Comparison of ENCODE assay signal across 8 cellular contexts in the genomic region with DNA sequence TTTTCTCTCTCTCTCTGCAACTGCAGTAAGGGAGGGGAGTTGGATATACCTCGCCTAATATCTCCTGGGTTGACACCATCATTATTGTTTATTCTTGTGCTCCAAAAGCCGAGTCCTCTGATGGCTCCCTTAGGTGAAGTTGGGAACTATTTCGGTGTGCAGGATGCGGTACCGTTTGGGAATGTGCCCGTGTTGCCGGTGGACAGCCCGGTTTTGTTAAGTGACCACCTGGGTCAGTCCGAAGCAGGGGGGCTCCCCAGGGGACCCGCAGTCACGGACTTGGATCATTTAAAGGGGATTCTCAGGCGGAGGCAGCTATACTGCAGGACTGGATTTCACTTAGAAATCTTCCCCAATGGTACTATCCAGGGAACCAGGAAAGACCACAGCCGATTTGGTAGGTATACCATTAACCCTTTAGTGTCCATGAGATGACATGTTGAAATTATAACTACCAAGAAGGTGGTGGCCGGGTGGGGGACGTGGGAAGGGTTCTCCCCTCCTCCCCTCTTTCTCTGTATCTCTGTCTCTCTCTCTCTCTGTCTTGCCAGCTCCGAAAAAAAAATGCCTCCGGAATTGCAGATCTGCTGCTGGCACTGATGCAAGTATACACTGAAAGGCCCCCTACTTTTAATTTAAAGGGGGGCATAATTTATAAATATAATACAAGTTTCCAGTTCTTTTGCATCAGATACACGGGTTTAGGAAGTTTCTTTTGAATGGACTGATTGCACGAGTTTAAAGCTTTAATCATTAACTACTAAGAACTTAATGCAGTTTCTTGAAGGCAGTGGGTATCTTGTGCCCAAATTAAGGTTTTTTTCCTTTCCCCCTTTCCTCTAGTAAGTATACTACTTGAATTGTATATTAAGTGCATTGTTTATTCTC. TPM values are rescaled to one million over a fixed set of nuclear protein-coding genes. Genes with fewer than 3 reads are reported as not detected.
DNase-seq lines count a peak whose midpoint lies in the region; ATAC-seq, FAIRE-seq and TF ChIP-seq lines count a peak whose summit lies in the region.

No MANE protein-coding gene starts in this region.

- H3K36me3 ChIP-seq in Loucy (ENCODE audit: insufficient read depth, low read length) = no peaks in the 10 kb centered on the region
- H3K36me3 ChIP-seq in effector memory CD4-positive, alpha-beta T cell (ENCODE audit: control insufficient read depth, insufficient read depth, low read length) = no peaks in the 10 kb centered on the region
- H3K36me3 ChIP-seq in pancreas = no peaks in the 10 kb centered on the region

- H3K79me2 ChIP-seq in Loucy (ENCODE audit: insufficient read depth, low read length) = peaks cover 8% of the 10 kb centered on the region; the same call in 1 of the 2 replicates

- TF ChIP-seq CTCF in Loucy (conservative IDR thresholded peaks at IDR 0.05; ENCODE audit: low read length) (no peak), pancreas (IDR thresholded peaks at IDR 0.05) (no peak)

- no peaks in the 10 kb centered on the region for H3K27me3 ChIP-seq in Loucy (ENCODE audit: insufficient read depth, low read length, poor library complexity, severe bottlenecking)
- H3K27me3 ChIP-seq in effector memory CD4-positive, alpha-beta T cell (replicated peaks; ENCODE audit: control insufficient read depth, insufficient read depth, low read length, poor library complexity, severe bottlenecking) = peaks cover 5% of the 10 kb centered on the region
- no peaks in the 10 kb centered on the region for H3K27me3 ChIP-seq in pancreas

- H3K9me3 ChIP-seq in Loucy (ENCODE audit: insufficient read depth, low read depth, low read length) (no peaks in the 10 kb centered on the region), pancreas (no peaks in the 10 kb centered on the region)
- H3K9me3 ChIP-seq in effector memory CD4-positive, alpha-beta T cell (ENCODE audit: control insufficient read depth, low read length) = no peaks in the 10 kb centered on the region

- DNase-seq in GM03348 (ENCODE audit: low spot score) (peak; percentile 12), pancreas (no peak)
- DNase-seq in effector memory CD4-positive, alpha-beta T cell = no peak

- no peak overlapping the region for H3K9ac ChIP-seq in Loucy (ENCODE audit: low read depth, low read length, poor library complexity, severe bottlenecking)

- no peak overlapping the region for H2AFZ ChIP-seq in Loucy (ENCODE audit: low read length)

- H3K4me1 ChIP-seq in Loucy (ENCODE audit: insufficient read depth, low read length, poor library complexity, severe bottlenecking) (peaks cover 16% of the 10 kb centered on the region), pancreas (peaks cover 0 to 22% (median 15%) of the 10 kb centered on the region in 3 donors)
- peaks cover 37% of the 10 kb centered on the region for H3K4me1 ChIP-seq in effector memory CD4-positive, alpha-beta T cell (ENCODE audit: control insufficient read depth, insufficient read depth, low read length, poor library complexity, severe bottlenecking)

- intact Hi-C loops in pancreas (cut with DNase I) = no loop called here

- no peak overlapping the region for H3K27ac ChIP-seq in effector memory CD4-positive, alpha-beta T cell (ENCODE audit: insufficient read depth, low read length, poor library complexity, severe bottlenecking)
- H3K27ac ChIP-seq in pancreas = no peak overlapping the region

- H3F3A ChIP-seq in Loucy (ENCODE audit: low read depth) = no peaks in the 10 kb centered on the region

- WGBS in pancreas, 2 donors = 1% methylated on average over 19 of the region's 19 CpGs

- H3K4me3 ChIP-seq in Loucy (ENCODE audit: low read length, poor library complexity, severe bottlenecking) (peak overlapping the region; percentile 79), pancreas (peak overlapping the region in 3 of 4 donors; percentile 43 to 65 (median 57))
- H3K4me3 ChIP-seq in effector memory CD4-positive, alpha-beta T cell (ENCODE audit: insufficient read depth, low read depth, low read length, poor library complexity, severe bottlenecking) = peak overlapping the region; percentile 86

- H3K9me2 ChIP-seq in Loucy (replicated peaks; ENCODE audit: low read depth, low read length) = no peaks in the 10 kb centered on the region

- no peaks in the 10 kb centered on the region for H4K20me1 ChIP-seq in Loucy (ENCODE audit: insufficient read depth, low read length, poor library complexity, severe bottlenecking)

- no peak for FAIRE-seq in pancreas (lab: Jason Lieb, UNC)

- ATAC-seq in pancreas (no peak), GM19455 (IDR thresholded peaks at IDR 0.05; ENCODE audit: unreplicated experiment) (no peak), HG03159 (IDR thresholded peaks at IDR 0.05; ENCODE audit: unreplicated experiment) (no peak), HG02973 (IDR thresholded peaks at IDR 0.05; ENCODE audit: unreplicated experiment) (no peak), HG03196 (IDR thresholded peaks at IDR 0.05; ENCODE audit: unreplicated experiment) (no peak)

- peak overlapping the region; percentile 66 for H3K4me2 ChIP-seq in Loucy (ENCODE audit: low read depth, low read length, poor library complexity, severe bottlenecking)

RNA-seq across cellular contexts. Expression of a gene that starts 1.2 kb away (rescaled TPM):
- total RNA-seq in pancreas = under 1 TPM; 0.16 to 0.84 (median 0.39) TPM
- under 1 TPM; 0.30 to 0.92 TPM for polyA plus RNA-seq in pancreas
